Comparison of ENCODE assay signal across 8 cellular contexts in genomic region chr4:158826057-158826456, GRCh38. TPM values are rescaled to one million over a fixed set of nuclear protein-coding genes. Genes with fewer than 3 reads are reported as not detected.
DNase-seq lines count a peak whose midpoint lies in the region; ATAC-seq and TF ChIP-seq lines count a peak whose summit lies in the region.

No MANE protein-coding gene starts in this region.

- TF ChIP-seq CTCF in mammary epithelial cell (conservative IDR thresholded peaks at IDR 0.05 in 1 of 2, IDR thresholded peaks at IDR 0.05 in 1 of 2; ENCODE audit: extremely low read depth in 1 of 2, insufficient read depth in 1 of 2, low read depth in 1 of 2, low read length in 2 of 2) = no peak
- no peak for TF ChIP-seq CTCF in Peyer's patch (IDR thresholded peaks at IDR 0.05)

- no peak overlapping the region for H3K4me2 ChIP-seq in mammary epithelial cell (ENCODE audit: insufficient read depth, low read depth, low read length)

- no peak overlapping the region for H3K27ac ChIP-seq in mammary epithelial cell (ENCODE audit: insufficient read depth, low read depth, low read length)
- H3K27ac ChIP-seq in Peyer's patch = peak overlapping the region in 2 of 4 donors; percentile 32 to 72

- in situ Hi-C loops in mammary epithelial cell (cut with MboI; ENCODE audit: low sequenced_read_pairs in 2 of 2) = no loop called here

- no peaks in the 10 kb centered on the region for H3K9me3 ChIP-seq in mammary epithelial cell (replicated peaks; ENCODE audit: insufficient read depth, low read length)
- no peaks in the 10 kb centered on the region for H3K9me3 ChIP-seq in Peyer's patch

- TF ChIP-seq POLR2A in Peyer's patch (IDR thresholded peaks at IDR 0.05) = no peak

- H3K36me3 ChIP-seq in mammary epithelial cell (ENCODE audit: insufficient read depth, low read length) = no peaks in the 10 kb centered on the region
- no peaks in the 10 kb centered on the region for H3K36me3 ChIP-seq in Peyer's patch

- peaks cover 10% of the 10 kb centered on the region for H3K79me2 ChIP-seq in mammary epithelial cell (ENCODE audit: insufficient read depth, low read length)

- H3K27me3 ChIP-seq in mammary epithelial cell (ENCODE audit: insufficient read depth, low read length) (no peaks in the 10 kb centered on the region), Peyer's patch (no peaks in the 10 kb centered on the region)

- peak; percentile 15 for DNase-seq in kidney glomerular epithelial cell (lab: John Stamatoyannopoulos, UW)
- DNase-seq in mammary epithelial cell = no peak
- no peak for DNase-seq in NCI-H69 (lab: John Stamatoyannopoulos, UW)
- no peak for DNase-seq in Peyer's patch
- no peak for DNase-seq in NCI-H446 treated with DMSO at 0.1 percent for 48 hours (lab: John Stamatoyannopoulos, UW)

- dilution Hi-C loops in mammary epithelial cell (cut with HindIII; ENCODE audit: low sequenced_read_pairs) = loop anchor here (5.0 kb wide), 1 partner anchor 54 kb away; no protein-coding TSS in a partner anchor

- H3K9ac ChIP-seq in mammary epithelial cell (ENCODE audit: insufficient read depth, low read length) = no peak overlapping the region

- no peak overlapping the region for H3K4me3 ChIP-seq in mammary epithelial cell (replicated peaks in 1 of 3; ENCODE audit: insufficient read depth in 1 of 3, low read depth in 2 of 3, low read length in 3 of 3)
- no peak overlapping the region for H3K4me3 ChIP-seq in Peyer's patch

- peaks cover 8% of the 10 kb centered on the region for H3K4me1 ChIP-seq in mammary epithelial cell (ENCODE audit: insufficient read depth, low read length)
- peaks cover 0 to 61% (median 5%) of the 10 kb centered on the region in 4 donors for H3K4me1 ChIP-seq in Peyer's patch

- ATAC-seq in GM18508 (IDR thresholded peaks at IDR 0.05; ENCODE audit: insufficient read depth, unreplicated experiment) (peak; percentile 58), GM21619 (IDR thresholded peaks at IDR 0.05; ENCODE audit: unreplicated experiment) (peak; percentile 57), HG03558 (IDR thresholded peaks at IDR 0.05; ENCODE audit: extremely low read depth, unreplicated experiment) (peak; percentile 55)

- intact Hi-C loops in mammary epithelial cell (cut with micrococcal nuclease) = no loop called here

- H2AFZ ChIP-seq in mammary epithelial cell (ENCODE audit: low read depth, low read length) = no peak overlapping the region

- no peaks in the 10 kb centered on the region for H4K20me1 ChIP-seq in mammary epithelial cell (ENCODE audit: insufficient read depth, low read length)

- CTCF ChIA-PET in mammary epithelial cell (lab: Charles Lee; ENCODE audit: low non-redundant PET) = no interaction called here

- no TSS peak for BruUV-seq in mammary epithelial cell (replicated peaks; lab: Mats Ljungman, UMichigan)

RNA-seq across cellular contexts. Expression of gene FNIP2, which starts 57.2 kb away (rescaled TPM):
- total RNA-seq in mammary epithelial cell = 10 to 100 TPM; 13.0 to 29.5 TPM
- 4.9 TPM for polyA plus RNA-seq in mammary epithelial cell
- polyA minus RNA-seq in mammary epithelial cell = 22.7 TPM
- 10 to 100 TPM; 31.9 to 40.8 (median 38.6) TPM for total RNA-seq in Peyer's patch
